In genomic region chr19:10333758-10334339, GRCh38 we compare ENCODE assay signal across 8 cellular contexts. TPM values are rescaled to one million over a fixed set of nuclear protein-coding genes. Genes with fewer than 3 reads are reported as not detected.
A peak's percentile ranks its signal among the peaks of the same experiment; 100 is the strongest.
DNase-seq lines count a peak whose midpoint lies in the region; ATAC-seq and TF ChIP-seq lines count a peak whose summit lies in the region.

No MANE protein-coding gene starts in this region.

- peak overlapping the region; percentile 94 for H3K4me3 Mint-ChIP-seq in endodermal cell

- peak overlapping the region; percentile 94 for H3K14ac ChIP-seq in neuronal stem cell (ENCODE audit: low read length)

- H3K27me3 ChIP-seq in NT2/D1 (ENCODE audit: insufficient read depth, insufficient read length) (peaks cover 16% of the 10 kb centered on the region), endodermal cell (ENCODE audit: control insufficient read depth, insufficient read depth, low read length, poor library complexity, severe bottlenecking) (no peaks in the 10 kb centered on the region), neuronal stem cell (ENCODE audit: control insufficient read depth in 3 of 3, insufficient read depth in 3 of 3, low read depth in 1 of 3, low read length in 3 of 3) (peaks cover 0 to 4% (median 0%) of the 10 kb centered on the region in 3 experiments)

- peak overlapping the region; percentile 70 for H3K9ac ChIP-seq in NT2/D1 (ENCODE audit: insufficient read length, low read depth)
- peak overlapping the region; percentile 35 for H3K9ac ChIP-seq in endodermal cell (ENCODE audit: extremely low read depth, low read length, poor library complexity, severe bottlenecking)
- H3K9ac ChIP-seq in neuronal stem cell (ENCODE audit: low read depth, low read length, poor library complexity): peak overlapping the region; percentile 88

- peaks cover 22% of the 10 kb centered on the region for H3K4me1 ChIP-seq in NT2/D1 (ENCODE audit: insufficient read depth, insufficient read length)
- peaks cover 3% of the 10 kb centered on the region for H3K4me1 ChIP-seq in endodermal cell (ENCODE audit: control insufficient read depth, insufficient read depth, low read length)
- H3K4me1 ChIP-seq in neuronal stem cell (ENCODE audit: control insufficient read depth in 2 of 2, insufficient read depth in 1 of 2, low read depth in 1 of 2, low read length in 2 of 2): peaks cover 12 to 16% of the 10 kb centered on the region in 2 donors

- H3K18ac ChIP-seq in neuronal stem cell (ENCODE audit: low read length): peak overlapping the region; percentile 89

- H3K23ac ChIP-seq in neuronal stem cell (ENCODE audit: low read depth, low read length, poor library complexity): peak overlapping the region; percentile 93

- H3K9me3 Mint-ChIP-seq in endodermal cell: no peaks in the 10 kb centered on the region

- H3K27ac ChIP-seq in endodermal cell (ENCODE audit: low read depth, low read length): no peak overlapping the region
- H3K27ac ChIP-seq in neuronal stem cell (replicated peaks; ENCODE audit: low read length): no peak overlapping the region

- H3K9me3 ChIP-seq in NT2/D1 (ENCODE audit: insufficient read depth, low read length) (no peaks in the 10 kb centered on the region), endodermal cell (ENCODE audit: control insufficient read depth, low read length) (no peaks in the 10 kb centered on the region), neuronal stem cell (replicated peaks in 1 of 2; ENCODE audit: control insufficient read depth in 2 of 2, insufficient read depth in 1 of 2, low read depth in 1 of 2, low read length in 2 of 2) (no peaks in the 10 kb centered on the region)

- peak overlapping the region; percentile 83 for H2BK15ac ChIP-seq in neuronal stem cell (ENCODE audit: low read length)

- H3K4me2 ChIP-seq in neuronal stem cell (ENCODE audit: insufficient read depth, low read length, poor library complexity, severe bottlenecking): peak overlapping the region; percentile 89

- no peak for TF ChIP-seq CTCF in endodermal cell (conservative IDR thresholded peaks at IDR 0.05)

- no peak overlapping the region for H2BK12ac ChIP-seq in neuronal stem cell (ENCODE audit: low read length)

- ATAC-seq in GM19035 (IDR thresholded peaks at IDR 0.05; ENCODE audit: unreplicated experiment): peak; percentile 3

- WGBS in endodermal cell (ENCODE audit: insufficient coverage in 1 of 2, insufficient read length in 1 of 2), 2 experiments: 0 to 4% methylated on average over 15 to 33 of the region's 33 CpGs
- no CpG with 5 or more reads among the region's 33 CpGs for WGBS in neuronal stem cell (ENCODE audit: extremely low coverage in 2 of 2, insufficient read length in 2 of 2, insufficient replicate concordance in 1 of 2), 2 donors

- no peak overlapping the region for H4K91ac ChIP-seq in neuronal stem cell (ENCODE audit: low read depth, low read length, poor library complexity)

- H4K8ac ChIP-seq in neuronal stem cell (ENCODE audit: low read depth, low read length): no peak overlapping the region

- no peak overlapping the region for H3K4ac ChIP-seq in neuronal stem cell (ENCODE audit: low read length)

- peak overlapping the region; percentile 82 for H2BK120ac ChIP-seq in neuronal stem cell (ENCODE audit: low read depth, low read length)

- H3K79me1 ChIP-seq in neuronal stem cell (ENCODE audit: low read depth, low read length): peaks cover 22% of the 10 kb centered on the region

- H2AFZ ChIP-seq in neuronal stem cell (ENCODE audit: low read length): peak overlapping the region; percentile 85

- H2AK5ac ChIP-seq in neuronal stem cell (ENCODE audit: low read depth, low read length): peak overlapping the region; percentile 77

- H3K36me3 ChIP-seq in NT2/D1 (ENCODE audit: insufficient read depth, insufficient read length, low read length): peaks cover 32% of the 10 kb centered on the region
- peaks cover 15% of the 10 kb centered on the region for H3K36me3 ChIP-seq in endodermal cell (ENCODE audit: control insufficient read depth, insufficient read depth, low read length)
- peaks cover 20 to 32% of the 10 kb centered on the region in 2 donors for H3K36me3 ChIP-seq in neuronal stem cell (replicated peaks in 1 of 2; ENCODE audit: control insufficient read depth in 2 of 2, insufficient read depth in 2 of 2, low read length in 2 of 2)

- H3K27me3 Mint-ChIP-seq in endodermal cell (ENCODE audit: insufficient read depth): no peaks in the 10 kb centered on the region

- H3K4me1 Mint-ChIP-seq in endodermal cell: peaks cover 12% of the 10 kb centered on the region

- peak overlapping the region; percentile 44 for H2BK5ac ChIP-seq in neuronal stem cell (ENCODE audit: low read length)

- peak overlapping the region; percentile 98 for H3K4me3 ChIP-seq in NT2/D1 (ENCODE audit: insufficient read length, low read depth)
- peak overlapping the region; percentile 95 for H3K4me3 ChIP-seq in endodermal cell (ENCODE audit: low read length)
- peak overlapping the region; percentile 76 to 82 for H3K4me3 ChIP-seq in neuronal stem cell (ENCODE audit: low read length in 2 of 2)

- no peak for DNase-seq in NT2/D1 (ENCODE audit: low read depth, low spot score)
- peak; percentile 73 for DNase-seq in endodermal cell
- DNase-seq in neuronal stem cell (ENCODE audit: low spot score): no peak
- DNase-seq in hypothalamus (lab: John Stamatoyannopoulos, UW): no peak
- no peak for DNase-seq in AG08396 (ENCODE audit: low spot score)
- no peak for DNase-seq in stimulated activated CD4-positive, alpha-beta T cell treated with anti-CD3 and anti-CD28 coated beads, Interleukin-2, amount 100 ng/mL, for 48 hours
- no peak for DNase-seq in NCI-H1436 (lab: John Stamatoyannopoulos, UW)

- H3K36me3 Mint-ChIP-seq in endodermal cell (ENCODE audit: low read depth): peaks cover 14% of the 10 kb centered on the region

- peak overlapping the region; percentile 96 for H3K27ac Mint-ChIP-seq in endodermal cell

RNA-seq across cellular contexts. Expression of gene RAVER1, which starts 0.5 kb away (rescaled TPM):
- total RNA-seq in endodermal cell: 10 to 100 TPM; 53.1 to 64.7 TPM
- 39.1 TPM for polyA plus RNA-seq in endodermal cell (2013, experiment 1 of 2)
- 34.4 TPM for polyA plus RNA-seq in endodermal cell (2013, experiment 2 of 2)
- polyA plus RNA-seq in neuronal stem cell (2013, experiment 1 of 2): 44.6 TPM
- 45.3 TPM for polyA plus RNA-seq in neuronal stem cell (2013, experiment 2 of 2)

RNA-seq across cellular contexts. Expression of gene ICAM3, which starts 5.6 kb away (rescaled TPM):
- total RNA-seq in endodermal cell: 10 to 100 TPM in 1 of 2 donors, 1 to 10 TPM in 1; 2.7 to 13.7 TPM
- 4.0 TPM for polyA plus RNA-seq in endodermal cell (2013, experiment 1 of 2)
- polyA plus RNA-seq in endodermal cell (2013, experiment 2 of 2): 3.4 TPM
- polyA plus RNA-seq in neuronal stem cell (2013, experiment 1 of 2): 1.3 TPM
- polyA plus RNA-seq in neuronal stem cell (2013, experiment 2 of 2): 1.5 TPM

RNA-seq across cellular contexts. Expression of gene FDX2, which starts 18.0 kb away (rescaled TPM):
- 10 to 100 TPM; 23.2 to 25.9 TPM for total RNA-seq in endodermal cell
- 15.9 TPM for polyA plus RNA-seq in endodermal cell (2013, experiment 1 of 2)
- 14.1 TPM for polyA plus RNA-seq in endodermal cell (2013, experiment 2 of 2)
- polyA plus RNA-seq in neuronal stem cell (2013, experiment 1 of 2): 13.4 TPM
- polyA plus RNA-seq in neuronal stem cell (2013, experiment 2 of 2): 13.5 TPM

RNA-seq across cellular contexts. Expression of gene ZGLP1, which starts 24.2 kb away (rescaled TPM):
- total RNA-seq in endodermal cell: 1 to 10 TPM; 4.5 to 7.8 TPM
- 4.2 TPM for polyA plus RNA-seq in endodermal cell (2013, experiment 1 of 2)
- 2.3 TPM for polyA plus RNA-seq in endodermal cell (2013, experiment 2 of 2)
- polyA plus RNA-seq in neuronal stem cell (2013, experiment 1 of 2): 3.5 TPM
- polyA plus RNA-seq in neuronal stem cell (2013, experiment 2 of 2): 4.2 TPM

RNA-seq across cellular contexts. Expression of gene ICAM5, which starts 44.1 kb away (rescaled TPM):
- total RNA-seq in endodermal cell: under 1 TPM; 0.18 to 0.37 TPM
- polyA plus RNA-seq in endodermal cell (2013, experiment 1 of 2): 1.2 TPM
- 0.62 TPM for polyA plus RNA-seq in endodermal cell (2013, experiment 2 of 2)
- polyA plus RNA-seq in neuronal stem cell (2013, experiment 1 of 2): 0.73 TPM
- 0.84 TPM for polyA plus RNA-seq in neuronal stem cell (2013, experiment 2 of 2)

Comparison
In these comparisons a context has a peak if more than half of its experiments do, and no peak if none do; other contexts are left out.
1. H3K9ac ChIP-seq: peak in every context shown above with its lines; median percentile 88 in neuronal stem cell; 70 in NT2/D1; 35 in endodermal cell.